In the genomic region with DNA sequence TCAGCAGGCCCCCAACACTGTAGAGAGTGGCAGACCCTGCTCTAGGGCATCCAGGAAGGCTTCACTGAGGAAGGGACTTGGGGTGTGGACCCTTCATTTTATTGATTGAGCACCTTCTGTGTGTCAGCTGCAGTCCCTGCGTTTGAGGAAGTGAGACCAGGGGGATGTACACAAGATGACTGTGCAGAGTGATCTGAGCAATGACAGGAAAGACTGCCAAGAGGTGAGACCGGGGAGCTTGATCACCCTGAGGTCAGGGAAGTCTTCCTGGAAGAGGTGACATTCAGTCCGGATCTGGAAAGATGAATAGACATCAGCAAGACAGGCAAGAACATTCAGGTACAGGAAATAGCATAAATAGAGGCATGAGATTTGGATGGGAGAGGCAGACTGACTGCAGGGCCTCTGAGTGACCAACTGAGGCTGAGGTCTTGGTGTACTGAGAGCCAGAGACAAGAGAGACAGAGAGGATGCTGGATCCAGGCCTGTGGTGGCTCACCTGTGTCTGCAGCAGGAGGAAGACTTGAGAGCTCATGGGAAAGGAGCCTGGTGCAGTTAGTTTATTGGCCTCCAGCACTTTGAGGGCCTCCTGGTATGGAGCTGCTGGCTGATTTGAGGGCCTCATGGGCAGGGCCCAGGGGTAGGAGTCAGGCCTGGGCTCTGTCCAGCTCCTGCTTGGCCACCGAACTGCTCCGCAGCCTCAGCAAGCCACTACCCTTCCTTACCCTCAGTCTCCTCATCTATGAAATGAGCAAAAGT, we compare ENCODE assay signal across 8 cellular contexts. TPM values are rescaled to one million over a fixed set of nuclear protein-coding genes. Genes with fewer than 3 reads are reported as not detected.
A peak's percentile ranks its signal among the peaks of the same experiment; 100 is the strongest.
DNase-seq lines count a peak whose midpoint lies in the region; ATAC-seq and TF ChIP-seq lines count a peak whose summit lies in the region.

No MANE protein-coding gene starts in this region.

- intact Hi-C loops in CD14-positive monocyte (cut with micrococcal nuclease) = loop anchor here in 1 of 2 donors (5.0 kb wide), 1 partner anchor 39 kb away; no protein-coding TSS in a partner anchor
- intact Hi-C loops in activated CD4-positive, alpha-beta memory T cell treated with anti-CD3 and anti-CD28 coated beads for 36 hours (cut with micrococcal nuclease) = no loop called here

- POLR2A ChIA-PET in activated CD4-positive, alpha-beta memory T cell treated with anti-CD3 and anti-CD28 coated beads for 36 hours (lab: Charles Lee) = no interaction called here

- H3K4me3 Mint-ChIP-seq in CD14-positive monocyte = peak overlapping the region in 1 of 2 donors; percentile 62
- no peak overlapping the region for H3K4me3 Mint-ChIP-seq in activated CD4-positive, alpha-beta memory T cell treated with anti-CD3 and anti-CD28 coated beads for 36 hours

- peak; percentile 88 for DNase-seq in CD14-positive monocyte (ENCODE audit: low spot score)
- DNase-seq in activated CD4-positive, alpha-beta memory T cell treated with anti-CD3 and anti-CD28 coated beads for 36 hours = peak; percentile 59
- no peak for DNase-seq in NCI-H526 treated with DMSO at 0.1 percent for 48 hours (lab: John Stamatoyannopoulos, UW)
- no peak for DNase-seq in GM03348 (ENCODE audit: low spot score)
- no peak for DNase-seq in NCI-H1105 (lab: John Stamatoyannopoulos, UW)
- DNase-seq in amygdala (lab: John Stamatoyannopoulos, UW) = no peak

- no peak for TF ChIP-seq CTCF in CD14-positive monocyte (IDR thresholded peaks at IDR 0.05)

- CTCF ChIA-PET in activated CD4-positive, alpha-beta memory T cell treated with anti-CD3 and anti-CD28 coated beads for 36 hours (lab: Charles Lee) = interaction anchor here (0.7 to 1.8 kb wide), 2 partner anchors 68 to 123 kb away, joined by 3 to 5 read pairs; no protein-coding TSS in a partner anchor

- H3K36me3 Mint-ChIP-seq in CD14-positive monocyte = peaks cover 46 to 54% of the 10 kb centered on the region in 2 donors
- H3K36me3 Mint-ChIP-seq in activated CD4-positive, alpha-beta memory T cell treated with anti-CD3 and anti-CD28 coated beads for 36 hours = no peaks in the 10 kb centered on the region

- H3K9me3 Mint-ChIP-seq in CD14-positive monocyte = peaks cover 0 to 2% (median 0%) of the 10 kb centered on the region in 7 donors
- H3K9me3 Mint-ChIP-seq in activated CD4-positive, alpha-beta memory T cell treated with anti-CD3 and anti-CD28 coated beads for 36 hours = no peaks in the 10 kb centered on the region

- ATAC-seq in GM19351 (IDR thresholded peaks at IDR 0.05; ENCODE audit: unreplicated experiment) (peak; percentile 88), HG03159 (IDR thresholded peaks at IDR 0.05; ENCODE audit: unreplicated experiment) (peak; percentile 82)

- H3K27ac Mint-ChIP-seq in CD14-positive monocyte = peak overlapping the region; percentile 88 to 97 (median 94)
- H3K27ac Mint-ChIP-seq in activated CD4-positive, alpha-beta memory T cell treated with anti-CD3 and anti-CD28 coated beads for 36 hours = peak overlapping the region; percentile 2

- peaks cover 96% of the 10 kb centered on the region for H3K4me1 Mint-ChIP-seq in CD14-positive monocyte
- H3K4me1 Mint-ChIP-seq in activated CD4-positive, alpha-beta memory T cell treated with anti-CD3 and anti-CD28 coated beads for 36 hours (ENCODE audit: low read depth) = peaks cover 26% of the 10 kb centered on the region

- H3K27me3 Mint-ChIP-seq in CD14-positive monocyte (ENCODE audit: low read depth in 3 of 3) = peaks cover 2 to 12% (median 8%) of the 10 kb centered on the region in 3 donors
- peaks cover 8% of the 10 kb centered on the region for H3K27me3 Mint-ChIP-seq in activated CD4-positive, alpha-beta memory T cell treated with anti-CD3 and anti-CD28 coated beads for 36 hours

RNA-seq across cellular contexts. Expression of gene DGAT2, which starts 5.2 kb away (rescaled TPM):
- polyA plus RNA-seq in CD14-positive monocyte = 10 to 100 TPM in 1 of 2 donors, 1 to 10 TPM in 1; 7.0 to 18.4 TPM
- 1 to 10 TPM; 2.5 to 3.1 TPM for total RNA-seq in activated CD4-positive, alpha-beta memory T cell treated with anti-CD3 and anti-CD28 coated beads for 36 hours

RNA-seq across cellular contexts. Expression of gene UVRAG, which starts 41.2 kb away (rescaled TPM):
- polyA plus RNA-seq in CD14-positive monocyte = 10 to 100 TPM; 13.7 to 20.0 TPM
- total RNA-seq in activated CD4-positive, alpha-beta memory T cell treated with anti-CD3 and anti-CD28 coated beads for 36 hours = 10 to 100 TPM; 15.5 to 16.7 TPM

RNA-seq across cellular contexts. Expression of gene MOGAT2, which starts 56.1 kb away (rescaled TPM):
- not detected for polyA plus RNA-seq in CD14-positive monocyte
- total RNA-seq in activated CD4-positive, alpha-beta memory T cell treated with anti-CD3 and anti-CD28 coated beads for 36 hours = not detected

Comparison
In these comparisons a context has a peak if more than half of its experiments do, and no peak if none do; other contexts are left out.
1. DNase-seq: peak in CD14-positive monocyte (single experiment) and activated CD4-positive, alpha-beta memory T cell treated with anti-CD3 and anti-CD28 coated beads for 36 hours (single experiment); none in NCI-H526 treated with DMSO at 0.1 percent for 48 hours (single experiment), GM03348 (single experiment), NCI-H1105 (single experiment) and amygdala (0 of 56).